In the genomic region with DNA sequence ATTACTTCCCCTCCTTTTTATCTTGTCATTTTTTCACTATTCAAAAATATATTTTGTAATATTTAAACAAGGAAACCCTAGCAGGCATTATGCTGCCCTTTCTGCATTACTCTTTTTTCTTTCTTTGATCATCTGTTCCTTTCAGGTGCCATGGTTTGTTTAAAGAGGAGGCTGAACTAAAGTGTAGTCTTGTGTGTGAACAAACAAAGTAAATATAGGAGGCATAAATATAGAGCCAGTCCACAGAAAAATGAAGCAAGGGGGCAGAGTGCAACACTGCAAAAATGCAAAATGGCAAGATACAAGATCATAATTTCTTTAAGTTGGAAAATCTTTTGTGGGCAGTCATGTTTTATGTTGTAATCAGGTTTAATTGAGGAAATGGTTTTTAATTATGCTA, we compare ENCODE assay signal across 22 cellular contexts.
DNase-seq lines count a peak whose midpoint lies in the region; ATAC-seq and TF ChIP-seq lines count a peak whose summit lies in the region.
"Had no signal": no experiment of that assay in that cellular context is flagged by ENCODE, and none has a peak within 500 bp of the region (broad histone marks: within the 10 kb centered on the region; RNA-seq: fewer than 3 reads in every experiment).

No MANE protein-coding gene starts in this region.

- peak; percentile 13 to 38 for TF ChIP-seq RAD21 in liver (IDR thresholded peaks at IDR 0.05)

- TF ChIP-seq CTCF in liver (IDR thresholded peaks at IDR 0.05; ENCODE audit: low read depth, low read length, missing input control) = no peak
- no peak for TF ChIP-seq CTCF in GM13976 (IDR thresholded peaks at IDR 0.05; ENCODE audit: borderline replicate concordance, control extremely low read depth, extremely low read depth, insufficient read depth, missing control alignments)

- no peak overlapping the region for H3K27ac ChIP-seq in liver (ENCODE audit: low read depth in 1 of 2, low read length in 2 of 2)

- in situ Hi-C loops in GM13976 (cut with MboI; ENCODE audit: low sequenced_read_pairs, unreplicated experiment) = no loop called here

- no peak overlapping the region for H3K9ac ChIP-seq in liver (ENCODE audit: low read depth in 1 of 2, low read length in 2 of 2)

- no peaks in the 10 kb centered on the region for H3K9me3 ChIP-seq in liver (ENCODE audit: control insufficient read depth in 4 of 4, low read length in 3 of 4)

- H3K36me3 ChIP-seq in liver (ENCODE audit: control insufficient read depth in 4 of 4, insufficient read depth in 3 of 4, low read depth in 1 of 4, low read length in 3 of 4) = no peaks in the 10 kb centered on the region

- no peak overlapping the region for H3K4me3 ChIP-seq in liver (ENCODE audit: low read depth in 1 of 3, low read length in 3 of 3)

- DNase-seq in NCI-H345 (lab: John Stamatoyannopoulos, UW) = peak; percentile 36
- DNase-seq in NCI-H345 treated with DMSO at 0.1 percent for 48 hours (lab: John Stamatoyannopoulos, UW; ENCODE audit: unreplicated experiment) = no peak
- peak; percentile 5 for DNase-seq in HuH-7.5 (ENCODE audit: low spot score)
- peak; percentile 93 for DNase-seq in NCI-H69 (lab: John Stamatoyannopoulos, UW)
- DNase-seq in NOMO-1 treated with dmso at 0.1 percent for 144 hours (lab: John Stamatoyannopoulos, UW; ENCODE audit: unreplicated experiment) = no peak
- no peak for DNase-seq in GM13976 (ENCODE audit: low spot score)
- DNase-seq: AML-193; C1 segment of cervical spinal cord; Calu3; CD8-positive, alpha-beta T cell; DMS153; EL; GF-D8; H7; KBM-7; MM.1S; NCI-H1048; NCI-H226; SIG-M5 had no signal

- no peak for ATAC-seq in HG03460 (IDR thresholded peaks at IDR 0.05; ENCODE audit: unreplicated experiment)
- ATAC-seq: CD8-positive, alpha-beta T cell; SK-N-SH treated with all-trans-retinoic acid at 6 μM for 48 hours had no signal

- H3K4me1 ChIP-seq in liver (ENCODE audit: control insufficient read depth in 4 of 4, insufficient read depth in 4 of 4, low read length in 3 of 4) = peaks cover 0 to 4% (median 1%) of the 10 kb centered on the region in 4 donors

- no peaks in the 10 kb centered on the region for H3K27me3 ChIP-seq in liver (ENCODE audit: control insufficient read depth in 4 of 4, insufficient read depth in 4 of 4, low read length in 3 of 4)

TF ChIP-seq in liver, 16 proteins besides CTCF, POLR2A, EP300 and RAD21:
- TF ChIP-seq EGR1 (IDR thresholded peaks at IDR 0.05; ENCODE audit: low read depth in 2 of 2) = no peak
- peak in 1 of 2 donors; percentile 11 for TF ChIP-seq RXRA (IDR thresholded peaks at IDR 0.05)
- TF ChIP-seq HNF4A (conservative IDR thresholded peaks at IDR 0.05) = peak; percentile 56 to 65
- TF ChIP-seq NR2F2 (IDR thresholded peaks at IDR 0.05) = no peak
- no peak for TF ChIP-seq TAF1 (conservative IDR thresholded peaks at IDR 0.05)
- TF ChIP-seq, protein P1, sequence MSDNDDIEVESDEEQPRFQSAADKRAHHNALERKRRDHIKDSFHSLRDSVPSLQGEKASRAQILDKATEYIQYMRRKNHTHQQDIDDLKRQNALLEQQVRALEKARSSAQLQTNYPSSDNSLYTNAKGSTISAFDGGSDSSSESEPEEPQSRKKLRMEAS (IDR thresholded peaks at IDR 0.05) = no peak
- TF ChIP-seq, protein P2, sequence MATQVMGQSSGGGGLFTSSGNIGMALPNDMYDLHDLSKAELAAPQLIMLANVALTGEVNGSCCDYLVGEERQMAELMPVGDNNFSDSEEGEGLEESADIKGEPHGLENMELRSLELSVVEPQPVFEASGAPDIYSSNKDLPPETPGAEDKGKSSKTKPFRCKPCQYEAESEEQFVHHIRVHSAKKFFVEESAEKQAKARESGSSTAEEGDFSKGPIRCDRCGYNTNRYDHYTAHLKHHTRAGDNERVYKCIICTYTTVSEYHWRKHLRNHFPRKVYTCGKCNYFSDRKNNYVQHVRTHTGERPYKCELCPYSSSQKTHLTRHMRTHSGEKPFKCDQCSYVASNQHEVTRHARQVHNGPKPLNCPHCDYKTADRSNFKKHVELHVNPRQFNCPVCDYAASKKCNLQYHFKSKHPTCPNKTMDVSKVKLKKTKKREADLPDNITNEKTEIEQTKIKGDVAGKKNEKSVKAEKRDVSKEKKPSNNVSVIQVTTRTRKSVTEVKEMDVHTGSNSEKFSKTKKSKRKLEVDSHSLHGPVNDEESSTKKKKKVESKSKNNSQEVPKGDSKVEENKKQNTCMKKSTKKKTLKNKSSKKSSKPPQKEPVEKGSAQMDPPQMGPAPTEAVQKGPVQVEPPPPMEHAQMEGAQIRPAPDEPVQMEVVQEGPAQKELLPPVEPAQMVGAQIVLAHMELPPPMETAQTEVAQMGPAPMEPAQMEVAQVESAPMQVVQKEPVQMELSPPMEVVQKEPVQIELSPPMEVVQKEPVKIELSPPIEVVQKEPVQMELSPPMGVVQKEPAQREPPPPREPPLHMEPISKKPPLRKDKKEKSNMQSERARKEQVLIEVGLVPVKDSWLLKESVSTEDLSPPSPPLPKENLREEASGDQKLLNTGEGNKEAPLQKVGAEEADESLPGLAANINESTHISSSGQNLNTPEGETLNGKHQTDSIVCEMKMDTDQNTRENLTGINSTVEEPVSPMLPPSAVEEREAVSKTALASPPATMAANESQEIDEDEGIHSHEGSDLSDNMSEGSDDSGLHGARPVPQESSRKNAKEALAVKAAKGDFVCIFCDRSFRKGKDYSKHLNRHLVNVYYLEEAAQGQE (IDR thresholded peaks at IDR 0.05) = no peak
- TF ChIP-seq YY1 (IDR thresholded peaks at IDR 0.05) = peak; percentile 46
- TF ChIP-seq, protein P3, sequence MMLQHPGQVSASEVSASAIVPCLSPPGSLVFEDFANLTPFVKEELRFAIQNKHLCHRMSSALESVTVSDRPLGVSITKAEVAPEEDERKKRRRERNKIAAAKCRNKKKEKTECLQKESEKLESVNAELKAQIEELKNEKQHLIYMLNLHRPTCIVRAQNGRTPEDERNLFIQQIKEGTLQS (IDR thresholded peaks at IDR 0.05) = no peak
- TF ChIP-seq FOXA2 (IDR thresholded peaks at IDR 0.05) = peak; percentile 31
- TF ChIP-seq SP1 (IDR thresholded peaks at IDR 0.05) = no peak
- peak; percentile 36 for TF ChIP-seq FOXA1 (IDR thresholded peaks at IDR 0.05)
- TF ChIP-seq GABPA (IDR thresholded peaks at IDR 0.05 in 1 of 2, conservative IDR thresholded peaks at IDR 0.05 in 1 of 2) = no peak
- TF ChIP-seq, protein P4, sequence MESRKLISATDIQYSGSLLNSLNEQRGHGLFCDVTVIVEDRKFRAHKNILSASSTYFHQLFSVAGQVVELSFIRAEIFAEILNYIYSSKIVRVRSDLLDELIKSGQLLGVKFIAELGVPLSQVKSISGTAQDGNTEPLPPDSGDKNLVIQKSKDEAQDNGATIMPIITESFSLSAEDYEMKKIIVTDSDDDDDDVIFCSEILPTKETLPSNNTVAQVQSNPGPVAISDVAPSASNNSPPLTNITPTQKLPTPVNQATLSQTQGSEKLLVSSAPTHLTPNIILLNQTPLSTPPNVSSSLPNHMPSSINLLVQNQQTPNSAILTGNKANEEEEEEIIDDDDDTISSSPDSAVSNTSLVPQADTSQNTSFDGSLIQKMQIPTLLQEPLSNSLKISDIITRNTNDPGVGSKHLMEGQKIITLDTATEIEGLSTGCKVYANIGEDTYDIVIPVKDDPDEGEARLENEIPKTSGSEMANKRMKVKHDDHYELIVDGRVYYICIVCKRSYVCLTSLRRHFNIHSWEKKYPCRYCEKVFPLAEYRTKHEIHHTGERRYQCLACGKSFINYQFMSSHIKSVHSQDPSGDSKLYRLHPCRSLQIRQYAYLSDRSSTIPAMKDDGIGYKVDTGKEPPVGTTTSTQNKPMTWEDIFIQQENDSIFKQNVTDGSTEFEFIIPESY (IDR thresholded peaks at IDR 0.05) = no peak
- no peak for TF ChIP-seq HNF4G (IDR thresholded peaks at IDR 0.05)
- TF ChIP-seq JUND (IDR thresholded peaks at IDR 0.05) = no peak

Comparison
In these comparisons a context has a peak if more than half of its experiments do, and no peak if none do; other contexts are left out.
1. DNase-seq: peak in NCI-H345 (single experiment), HuH-7.5 (single experiment) and NCI-H69 (single experiment); none in NCI-H345 treated with DMSO at 0.1 percent for 48 hours (single experiment), NOMO-1 treated with dmso at 0.1 percent for 144 hours (single experiment) and GM13976 (single experiment).